8 cellular contexts compared by ENCODE assay signal in the genomic region with DNA sequence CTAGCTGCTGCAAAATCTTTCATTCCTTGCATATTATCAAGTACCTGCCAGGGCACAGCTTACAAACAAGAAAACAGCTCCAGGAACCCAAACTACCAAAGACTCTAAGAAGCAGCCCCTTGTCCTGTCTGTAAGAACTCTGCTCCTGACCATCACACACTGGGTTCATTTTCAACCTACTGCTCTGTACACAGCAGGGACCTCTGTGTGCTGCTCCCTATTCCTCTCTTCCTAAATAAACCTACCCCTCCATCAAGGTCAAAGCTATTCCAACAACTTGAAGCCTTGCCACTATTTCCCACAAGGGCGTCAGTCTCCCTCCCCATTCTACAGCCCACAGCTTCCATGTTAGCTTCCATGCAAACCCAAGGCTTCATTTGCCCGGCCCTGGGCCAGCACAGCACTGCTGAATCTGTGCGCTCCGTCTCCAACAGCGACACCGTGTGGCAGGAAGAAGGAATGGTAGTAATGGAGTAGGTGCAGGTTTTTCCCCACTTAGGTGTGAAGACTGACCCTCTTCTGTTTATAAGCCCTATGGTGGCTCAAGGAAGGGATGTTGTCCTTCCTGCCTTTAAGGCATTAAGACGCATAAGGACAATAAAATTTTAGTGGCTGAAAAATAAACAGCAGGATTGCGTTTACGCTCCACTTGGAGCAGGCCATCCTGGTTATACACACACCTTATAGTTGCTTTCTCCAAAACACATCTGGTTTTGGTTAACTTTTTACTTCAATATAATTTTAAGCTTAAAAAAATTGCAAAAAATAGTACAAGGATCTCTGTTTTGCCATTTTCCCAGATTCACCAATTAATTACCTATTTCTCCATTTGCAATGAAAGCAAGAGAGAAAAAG.
DNase-seq lines count a peak whose midpoint lies in the region; ATAC-seq and TF ChIP-seq lines count a peak whose summit lies in the region.

No MANE protein-coding gene starts in this region.

- peaks cover 16% of the 10 kb centered on the region for H3K4me1 Mint-ChIP-seq in progenitor cell of endocrine pancreas (ENCODE audit: low read depth)

- H3K9me3 Mint-ChIP-seq in progenitor cell of endocrine pancreas (ENCODE audit: low read depth): peaks cover 21% of the 10 kb centered on the region

- intact Hi-C loops in head of caudate nucleus (cut with DNase I): loop anchor here (10.0 kb wide), 1 partner anchor 541 kb away; no protein-coding TSS in a partner anchor

- peaks cover 2% of the 10 kb centered on the region for H3K36me3 Mint-ChIP-seq in progenitor cell of endocrine pancreas (ENCODE audit: insufficient read depth)

- peak; percentile 34 for DNase-seq in COR-L47 (lab: John Stamatoyannopoulos, UW)
- peak; percentile 45 for DNase-seq in NCI-H2171 treated with DMSO at 0.1 percent for 48 hours (lab: John Stamatoyannopoulos, UW)
- DNase-seq in activated CD8-positive, alpha-beta memory T cell treated with anti-CD3 and anti-CD28 coated beads, Interleukin-2, amount 50 U/mL, for 48 hours: peak; percentile 72
- peak in 32 of 42 donors; percentile 19 to 76 (median 50) for DNase-seq in head of caudate nucleus
- DNase-seq in progenitor cell of endocrine pancreas (ENCODE audit: low spot score, unreplicated experiment): peak; percentile 39

- no peak overlapping the region for H3K4me3 Mint-ChIP-seq in progenitor cell of endocrine pancreas (ENCODE audit: low read depth)

- ATAC-seq in GM21423 (IDR thresholded peaks at IDR 0.05; ENCODE audit: unreplicated experiment): peak; percentile 53
- no peak for ATAC-seq in HG03159 (IDR thresholded peaks at IDR 0.05; ENCODE audit: unreplicated experiment)
- ATAC-seq in GM18517 (IDR thresholded peaks at IDR 0.05; ENCODE audit: unreplicated experiment): no peak

- peak; percentile 83 for TF ChIP-seq CTCF in progenitor cell of endocrine pancreas (IDR thresholded peaks at IDR 0.05; ENCODE audit: unreplicated experiment)

- H3K27ac Mint-ChIP-seq in progenitor cell of endocrine pancreas: no peak overlapping the region

- H3K27me3 Mint-ChIP-seq in progenitor cell of endocrine pancreas: peaks cover 61% of the 10 kb centered on the region
